8 cellular contexts compared by ENCODE assay signal in the genomic region with DNA sequence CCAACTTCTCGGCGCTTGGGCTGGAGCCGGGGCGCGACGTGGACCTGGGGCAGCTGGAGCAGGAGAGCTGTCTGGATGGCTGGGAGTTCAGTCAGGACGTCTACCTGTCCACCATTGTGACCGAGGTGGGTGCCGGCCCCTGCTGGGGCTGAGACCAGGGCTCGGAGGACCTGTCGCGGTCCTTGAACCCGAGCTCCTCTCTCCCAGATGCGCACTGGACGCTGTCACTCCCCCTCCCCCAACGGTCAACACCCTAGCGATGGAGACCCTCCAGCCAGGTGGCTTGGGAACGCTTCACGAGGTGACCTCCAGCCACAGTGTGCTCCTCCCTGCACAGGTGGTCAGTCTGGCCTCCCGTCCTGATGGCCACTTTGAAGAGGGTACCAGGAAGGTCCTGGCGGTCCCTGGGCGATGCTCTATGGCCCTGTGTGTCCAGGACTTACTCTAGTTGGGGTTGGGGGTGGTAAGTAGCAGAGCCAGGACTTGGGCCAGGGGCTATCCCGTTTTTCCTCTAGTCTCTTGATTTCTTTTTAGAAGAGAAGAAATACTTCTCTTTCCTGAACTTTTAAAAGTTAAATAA. TPM values are rescaled to one million over a fixed set of nuclear protein-coding genes. Genes with fewer than 3 reads are reported as not detected.
DNase-seq lines count a peak whose midpoint lies in the region; ATAC-seq and TF ChIP-seq lines count a peak whose summit lies in the region.

No MANE protein-coding gene starts in this region.

- TF ChIP-seq CTCF in WI38 (IDR thresholded peaks at IDR 0.05; ENCODE audit: low read depth, low read length) (no peak), cardiac muscle cell (IDR thresholded peaks at IDR 0.05; ENCODE audit: low read depth, low read length) (no peak)

- H3K27ac ChIP-seq in cardiac muscle cell (no peak overlapping the region), rectal smooth muscle tissue (ENCODE audit: low read depth, low read length) (peak overlapping the region; percentile 83)

- H3K27me3 ChIP-seq in cardiac muscle cell, result peaks cover 6% of the 10 kb centered on the region
- no peaks in the 10 kb centered on the region for H3K27me3 ChIP-seq in rectal smooth muscle tissue (ENCODE audit: control insufficient read depth, insufficient read depth, low read length)

- H3K4me1 ChIP-seq in cardiac muscle cell (ENCODE audit: low read depth) (no peaks in the 10 kb centered on the region), rectal smooth muscle tissue (ENCODE audit: control insufficient read depth, insufficient read depth, low read length) (peaks cover 7% of the 10 kb centered on the region)

- DNase-seq in cardiac muscle cell (ENCODE audit: low read depth in 1 of 2, low spot score in 1 of 2) (no peak), middle frontal gyrus (ENCODE audit: extremely low spot score, low spot score) (no peak), SHP77 (lab: John Stamatoyannopoulos, UW) (no peak), RKO (ENCODE audit: low spot score) (no peak)
- no peak for DNase-seq in activated CD8-positive, alpha-beta memory T cell treated with anti-CD3 and anti-CD28 coated beads, Interleukin-2, amount 50 U/mL, for 48 hours

- peak; percentile 2 for ATAC-seq in GM18502 (IDR thresholded peaks at IDR 0.05; ENCODE audit: poor library complexity, unreplicated experiment)

- H3K9ac ChIP-seq in rectal smooth muscle tissue (ENCODE audit: low read length), result peak overlapping the region; percentile 84

- H3K36me3 ChIP-seq in cardiac muscle cell (no peaks in the 10 kb centered on the region), rectal smooth muscle tissue (ENCODE audit: control insufficient read depth, insufficient read depth, low read length) (no peaks in the 10 kb centered on the region)

- H3K9me3 ChIP-seq in cardiac muscle cell (ENCODE audit: low read depth), result no peaks in the 10 kb centered on the region

- H3K4me3 ChIP-seq in WI38 (ENCODE audit: low read depth, low read length) (peak overlapping the region; percentile 60), cardiac muscle cell (peak overlapping the region; percentile 33), rectal smooth muscle tissue (ENCODE audit: low read length) (peak overlapping the region; percentile 84)

RNA-seq across cellular contexts. Expression of a gene that starts 0.8 kb away (rescaled TPM):
- total RNA-seq in cardiac muscle cell, result 6.4 and 6.5 TPM in 2 replicates
- 3.0 and 3.6 TPM in 2 replicates for polyA plus RNA-seq in cardiac muscle cell

Comparison
In these comparisons a context has a peak if more than half of its experiments do, and no peak if none do; other contexts are left out.
1. H3K4me3 ChIP-seq: peak in every context shown above with its lines; median percentile 84 in rectal smooth muscle tissue; 60 in WI38; 33 in cardiac muscle cell.